In genomic region chr9:91131433-91131839, GRCh38 we compare ENCODE assay signal across 8 cellular contexts.
DNase-seq lines count a peak whose midpoint lies in the region; ATAC-seq, FAIRE-seq and TF ChIP-seq lines count a peak whose summit lies in the region.
"Had no signal": no experiment of that assay in that cellular context is flagged by ENCODE, and none has a peak within 500 bp of the region (broad histone marks: within the 10 kb centered on the region; RNA-seq: fewer than 3 reads in every experiment).

No MANE protein-coding gene starts in this region.

- TF ChIP-seq EP300 in K562 (IDR thresholded peaks at IDR 0.05; ENCODE audit: low read length), result no peak

- no peak for TF ChIP-seq RAD21 in K562 (CRISPR knock-in tag; conservative IDR thresholded peaks at IDR 0.05 in 1 of 2, IDR thresholded peaks at IDR 0.05 in 1 of 2)

- no peak overlapping the region for H3K4me3 Mint-ChIP-seq in osteocyte (ENCODE audit: unreplicated experiment)

- H3K4me3 ChIP-seq in HEK293 (ENCODE audit: low read depth, low read length) (no peak overlapping the region), RWPE2 (ENCODE audit: severe bottlenecking) (no peak overlapping the region), K562 (no peak overlapping the region)

- ATAC-seq in RWPE2 (ENCODE audit: low read depth), result peak; percentile 98
- no peak for ATAC-seq in K562
- ATAC-seq in HG03460 (IDR thresholded peaks at IDR 0.05; ENCODE audit: unreplicated experiment), result no peak

- BruUV-seq in K562 (replicated peaks; lab: Mats Ljungman, UMichigan), result no TSS peak

- H3K9me3 ChIP-seq in HEK293 (ENCODE audit: control insufficient read depth, insufficient read depth, low read depth, low read length) (no peaks in the 10 kb centered on the region), RWPE2 (ENCODE audit: severe bottlenecking) (no peaks in the 10 kb centered on the region), K562 (replicated peaks; ENCODE audit: control insufficient read depth, insufficient read depth, low read depth, low read length) (no peaks in the 10 kb centered on the region)

- TF ChIP-seq CTCF in HEK293 (tag by site-specific recombination; IDR thresholded peaks at IDR 0.05) (no peak), RWPE2 (IDR thresholded peaks at IDR 0.05; ENCODE audit: poor library complexity, severe bottlenecking) (no peak), K562 (IDR thresholded peaks at IDR 0.05 in 2 of 3, conservative IDR thresholded peaks at IDR 0.05 in 1 of 3; ENCODE audit: insufficient read depth in 2 of 3, low read depth in 1 of 3, low read length in 3 of 3) (no peak), osteocyte (IDR thresholded peaks at IDR 0.05) (no peak)

- no peaks in the 10 kb centered on the region for H3K4me1 ChIP-seq in HEK293 (ENCODE audit: control insufficient read depth, insufficient read depth, low read length)
- H3K4me1 ChIP-seq in RWPE2 (ENCODE audit: insufficient read depth, poor library complexity, severe bottlenecking), result peaks cover 26% of the 10 kb centered on the region
- H3K4me1 ChIP-seq in K562 (replicated peaks in 1 of 2; ENCODE audit: control insufficient read depth in 2 of 2, insufficient read depth in 2 of 2, low read length in 2 of 2), result no peaks in the 10 kb centered on the region

- no peak overlapping the region for H2AFZ ChIP-seq in K562 (ENCODE audit: low read depth, low read length)

- no peaks in the 10 kb centered on the region for H4K20me1 ChIP-seq in K562 (replicated peaks; ENCODE audit: control insufficient read depth, insufficient read depth, low read length)

- peaks cover 37% of the 10 kb centered on the region for H3K4me1 Mint-ChIP-seq in osteocyte (ENCODE audit: unreplicated experiment)

- no peak for TF ChIP-seq POLR2A in K562 (conservative IDR thresholded peaks at IDR 0.05)

- no peaks in the 10 kb centered on the region for H3K27me3 Mint-ChIP-seq in osteocyte (ENCODE audit: unreplicated experiment)

- no peaks in the 10 kb centered on the region for H3K36me3 Mint-ChIP-seq in osteocyte (ENCODE audit: unreplicated experiment)

- H3K79me2 ChIP-seq in K562 (ENCODE audit: control insufficient read depth, insufficient read depth, low read length), result no peaks in the 10 kb centered on the region

- in situ Hi-C loops in K562 (cut with MboI), result no loop called here

- H3K9me3 Mint-ChIP-seq in osteocyte (ENCODE audit: unreplicated experiment), result no peaks in the 10 kb centered on the region

- H3K27ac ChIP-seq in HEK293 (ENCODE audit: extremely low read depth, low read depth, low read length) (no peak overlapping the region), RWPE2 (ENCODE audit: poor library complexity, severe bottlenecking) (peak overlapping the region; percentile 81), K562 (ENCODE audit: extremely low read depth, low read depth, low read length) (no peak overlapping the region)

- CTCF ChIA-PET in HEK293 (lab: Yijun Ruan, JAX) (interaction anchor here (0.7 kb wide), 2 partner anchors 69 to 690 kb away, joined by 3 to 9 read pairs; no protein-coding TSS in a partner anchor), K562 (lab: Yijun Ruan, JAX; ENCODE audit: low intra/inter-chr PET ratio) (no interaction called here)

- POLR2A ChIA-PET in HEK293 (lab: Yijun Ruan, JAX) (interaction anchor here (0.6 kb wide), 1 partner anchor 31 kb away, joined by 3 read pairs; no protein-coding TSS in a partner anchor), K562 (lab: Yijun Ruan, JAX) (interaction anchor here (0.6 kb wide), 1 partner anchor 36 kb away, joined by 3 read pairs; no protein-coding TSS in a partner anchor)

- H3K9ac ChIP-seq in K562 (ENCODE audit: insufficient read depth in 1 of 2, low read depth in 2 of 2, low read length in 2 of 2), result no peak overlapping the region

- intact Hi-C loops in K562 (cut with micrococcal nuclease), result no loop called here

- WGBS in K562 (ENCODE audit: insufficient coverage, low coverage, missing lambda C conversion rate), result 21% methylated on average over 8 of the region's 8 CpGs

- no peak overlapping the region for H3K4me2 ChIP-seq in K562 (ENCODE audit: insufficient read depth, low read length)

- H3K27me3 ChIP-seq in RWPE2 (ENCODE audit: insufficient read depth, poor library complexity, severe bottlenecking) (no peaks in the 10 kb centered on the region), K562 (ENCODE audit: control insufficient read depth in 2 of 2, insufficient read depth in 2 of 2, low read length in 2 of 2) (no peaks in the 10 kb centered on the region)

- no peaks in the 10 kb centered on the region for H3K9me1 ChIP-seq in K562 (ENCODE audit: control insufficient read depth, insufficient read depth, low read length)

- H3K36me3 ChIP-seq in HEK293 (ENCODE audit: control insufficient read depth in 2 of 2, insufficient read depth in 1 of 2, low read length in 2 of 2) (no peaks in the 10 kb centered on the region), RWPE2 (ENCODE audit: low read depth) (no peaks in the 10 kb centered on the region), K562 (ENCODE audit: control insufficient read depth, insufficient read depth, low read length) (no peaks in the 10 kb centered on the region)

- peak overlapping the region; percentile 95 for H3K27ac Mint-ChIP-seq in osteocyte (ENCODE audit: unreplicated experiment)

- no peak for FAIRE-seq in K562 (lab: Jason Lieb, UNC)
- FAIRE-seq: TTC549 had no signal

- DNase-seq in RWPE2 (ENCODE audit: low spot score) (peak; percentile 82), K562 (ENCODE audit: extremely low read depth in 1 of 4, low spot score in 3 of 4) (no peak), osteocyte (ENCODE audit: extremely low spot score, unreplicated experiment) (no peak), NCI-H1417 treated with DMSO at 0.1 percent for 48 hours (lab: John Stamatoyannopoulos, UW) (no peak), globus pallidus (ENCODE audit: low spot score) (no peak)

TF ChIP-seq in HEK293, 187 proteins besides CTCF, POLR2A, EP300 and RAD21 (continues in another document):
- TF ChIP-seq ZNF423 (tag by site-specific recombination; IDR thresholded peaks at IDR 0.05), result no peak
- no peak for TF ChIP-seq ZNF837 (tag by site-specific recombination; IDR thresholded peaks at IDR 0.05)
- no peak for TF ChIP-seq SP3 (tag by site-specific recombination; IDR thresholded peaks at IDR 0.05)
- TF ChIP-seq ZNF629 (tag by site-specific recombination; IDR thresholded peaks at IDR 0.05), result peak; percentile 56; the same call in 1 of the 2 replicates
- TF ChIP-seq ZNF707 (tag by site-specific recombination; IDR thresholded peaks at IDR 0.05), result no peak
- TF ChIP-seq ZBTB17 (tag by site-specific recombination; IDR thresholded peaks at IDR 0.05), result no peak
- TF ChIP-seq EGR2 (tag by site-specific recombination; IDR thresholded peaks at IDR 0.05; ENCODE audit: low read depth), result no peak
- no peak for TF ChIP-seq ZBTB49 (tag by site-specific recombination; IDR thresholded peaks at IDR 0.05; ENCODE audit: low read depth)
- TF ChIP-seq HOXD13 (CRISPR knock-in tag; IDR thresholded peaks at IDR 0.05; ENCODE audit: borderline replicate concordance), result 0 out of 2 replicates have a peak, but pooled peaks have one; percentile 23
- no peak for TF ChIP-seq ZBTB8A (tag by site-specific recombination; IDR thresholded peaks at IDR 0.05)

TF ChIP-seq in K562, 482 proteins besides CTCF, POLR2A, EP300 and RAD21:
- TF ChIP-seq KLF1 (tag; IDR thresholded peaks at IDR 0.05) (no peak), MXD1 (CRISPR knock-in tag; IDR thresholded peaks at IDR 0.05; ENCODE audit: borderline replicate concordance, poor library complexity, severe bottlenecking) (no peak), JUN (IDR thresholded peaks at IDR 0.05; ENCODE audit: borderline replicate concordance, low read depth, low read length) (0 out of 2 replicates have a peak, but pooled peaks have one; percentile 11), JUN (CRISPR knock-in tag; IDR thresholded peaks at IDR 0.05; ENCODE audit: borderline replicate concordance) (no peak), RBM39 (optimal IDR thresholded peaks at IDR 0.05; ENCODE audit: low read depth, low read length) (no peak), NR2C2 (CRISPR knock-in tag; IDR thresholded peaks at IDR 0.05) (no peak), NR2C2 (tag; IDR thresholded peaks at IDR 0.05) (no peak), ZNF41 (CRISPR knock-in tag; conservative IDR thresholded peaks at IDR 0.05) (no peak), ATF3 (IDR thresholded peaks at IDR 0.05) (peak; percentile 35), ATF3 (CRISPR knock-in tag; conservative IDR thresholded peaks at IDR 0.05) (no peak), ESRRA (IDR thresholded peaks at IDR 0.05; ENCODE audit: borderline replicate concordance, low read depth) (no peak), ZFP36 (IDR thresholded peaks at IDR 0.05; ENCODE audit: low read depth, low read length, partially characterized antibody) (no peak), PHB (CRISPR knock-in tag; IDR thresholded peaks at IDR 0.05) (no peak), POLR2B (IDR thresholded peaks at IDR 0.05; ENCODE audit: low read depth, partially characterized antibody) (no peak)
